Comparison of ENCODE assay signal across 12 cellular contexts in the genomic region with DNA sequence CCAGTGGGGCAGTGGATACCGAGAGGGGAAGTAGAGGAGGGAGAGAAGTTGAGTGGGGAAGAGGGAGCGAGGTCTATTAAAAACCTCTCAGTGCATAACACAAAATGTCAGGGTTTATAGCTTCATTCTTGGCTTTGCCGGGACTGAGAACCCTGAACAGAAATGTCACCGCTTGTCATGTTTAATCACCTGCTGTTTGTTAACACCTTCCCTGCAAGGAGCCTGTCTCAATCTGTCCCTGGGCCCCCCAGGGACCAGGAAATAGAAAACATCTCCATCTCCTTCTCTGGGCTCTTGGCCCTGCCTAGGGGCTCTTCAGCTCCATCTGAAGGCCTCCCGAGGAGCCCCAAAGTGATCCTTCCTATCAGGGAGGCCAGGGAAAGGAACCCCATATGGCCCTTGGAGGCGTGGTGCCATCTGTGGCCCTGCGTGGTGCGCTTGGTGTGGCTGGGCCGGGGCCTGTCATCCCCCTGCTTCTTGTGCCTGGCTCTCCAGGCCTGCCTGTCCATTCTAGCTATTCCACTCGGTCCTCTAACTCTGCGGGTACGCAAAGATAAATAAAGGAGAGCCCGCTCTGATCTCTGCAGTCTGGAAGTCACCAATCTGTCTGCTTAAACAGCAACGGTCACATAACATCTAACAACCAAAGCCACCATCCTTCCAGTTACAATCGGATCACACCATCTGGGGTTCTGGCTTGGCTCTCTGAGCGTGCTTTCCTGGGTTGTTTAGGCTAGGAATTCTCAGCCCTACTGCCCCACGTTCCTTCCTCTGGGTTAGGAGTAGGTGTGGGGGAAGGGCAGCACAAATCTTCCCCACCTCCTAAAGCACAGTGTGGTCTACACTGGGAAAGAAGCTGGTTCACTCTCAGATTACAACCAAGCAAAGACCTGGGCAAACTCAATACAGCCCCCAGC.
DNase-seq lines count a peak whose midpoint lies in the region; ATAC-seq and TF ChIP-seq lines count a peak whose summit lies in the region.
"Had no signal": no experiment of that assay in that cellular context is flagged by ENCODE, and none has a peak within 500 bp of the region (broad histone marks: within the 10 kb centered on the region; RNA-seq: fewer than 3 reads in every experiment).

No MANE protein-coding gene starts in this region.

- TF ChIP-seq CTCF in glutamatergic neuron (IDR thresholded peaks at IDR 0.05; ENCODE audit: partially characterized antibody, unreplicated experiment), result no peak

- DNase-seq in DMS153 treated with DMSO at 0.1 percent for 48 hours (lab: John Stamatoyannopoulos, UW; ENCODE audit: unreplicated experiment), result peak; percentile 55
- DNase-seq in NCI-H345 (lab: John Stamatoyannopoulos, UW), result peak; percentile 44
- no peak for DNase-seq in glutamatergic neuron
- peak; percentile 56 for DNase-seq in retina
- DNase-seq in CD1c-positive myeloid dendritic cell (ENCODE audit: extremely low spot score), result no peak
- no peak for DNase-seq in activated naive CD4-positive, alpha-beta T cell treated with anti-CD3 and anti-CD28 coated beads for 36 hours
- DNase-seq in germinal center (ENCODE audit: low spot score), result no peak
- DNase-seq: dermis blood vessel endothelial cell, NCI-H1436 treated with DMSO at 0.1 percent for 48 hours had no signal

- no peaks in the 10 kb centered on the region for H3K36me3 Mint-ChIP-seq in glutamatergic neuron (ENCODE audit: unreplicated experiment)
- H3K36me3 Mint-ChIP-seq in activated naive CD4-positive, alpha-beta T cell treated with anti-CD3 and anti-CD28 coated beads for 36 hours (ENCODE audit: low read depth), result no peaks in the 10 kb centered on the region
- H3K36me3 Mint-ChIP-seq: activated naive CD8-positive, alpha-beta T cell had no signal

- CTCF ChIA-PET in activated naive CD4-positive, alpha-beta T cell treated with anti-CD3 and anti-CD28 coated beads for 36 hours (lab: Charles Lee), result interaction anchor here (0.6 kb wide), 1 partner anchor 387 kb away, joined by 3 read pairs; no protein-coding TSS in a partner anchor

- intact Hi-C loops in activated naive CD4-positive, alpha-beta T cell treated with anti-CD3 and anti-CD28 coated beads for 36 hours (cut with micrococcal nuclease), result no loop called here

- H3K4me3 Mint-ChIP-seq in glutamatergic neuron (ENCODE audit: unreplicated experiment), result peak overlapping the region; percentile 67
- no peak overlapping the region for H3K4me3 Mint-ChIP-seq in activated naive CD4-positive, alpha-beta T cell treated with anti-CD3 and anti-CD28 coated beads for 36 hours
- H3K4me3 Mint-ChIP-seq: activated naive CD8-positive, alpha-beta T cell; T-helper 2 cell treated with Interferon-gamma antibody and Interleukin-4, amounts not matched to agents 5 μg/mL and 100 μg/mL, for 36 hours had no signal

- peaks cover 52% of the 10 kb centered on the region for H3K4me1 Mint-ChIP-seq in glutamatergic neuron (ENCODE audit: low read depth, unreplicated experiment)
- no peaks in the 10 kb centered on the region for H3K4me1 Mint-ChIP-seq in activated naive CD4-positive, alpha-beta T cell treated with anti-CD3 and anti-CD28 coated beads for 36 hours (ENCODE audit: low read depth)

- peak overlapping the region; percentile 88 for H3K27ac Mint-ChIP-seq in glutamatergic neuron (ENCODE audit: unreplicated experiment)
- H3K27ac Mint-ChIP-seq in activated naive CD4-positive, alpha-beta T cell treated with anti-CD3 and anti-CD28 coated beads for 36 hours, result no peak overlapping the region
- H3K27ac Mint-ChIP-seq: activated naive CD8-positive, alpha-beta T cell; T-helper 2 cell treated with Interferon-gamma antibody and Interleukin-4, amounts not matched to agents 5 μg/mL and 100 μg/mL, for 36 hours had no signal

- peaks cover 2% of the 10 kb centered on the region for H3K9me3 Mint-ChIP-seq in glutamatergic neuron (ENCODE audit: unreplicated experiment)
- no peaks in the 10 kb centered on the region for H3K9me3 Mint-ChIP-seq in activated naive CD4-positive, alpha-beta T cell treated with anti-CD3 and anti-CD28 coated beads for 36 hours
- H3K9me3 Mint-ChIP-seq: T-helper 2 cell treated with Interferon-gamma antibody and Interleukin-4, amounts not matched to agents 5 μg/mL and 100 μg/mL, for 36 hours had no signal

- H3K27me3 Mint-ChIP-seq in glutamatergic neuron (ENCODE audit: unreplicated experiment), result peaks cover 12% of the 10 kb centered on the region
- H3K27me3 Mint-ChIP-seq in activated naive CD4-positive, alpha-beta T cell treated with anti-CD3 and anti-CD28 coated beads for 36 hours (ENCODE audit: low read depth), result no peaks in the 10 kb centered on the region
- H3K27me3 Mint-ChIP-seq: activated naive CD8-positive, alpha-beta T cell had no signal

- ATAC-seq in GM18870 (IDR thresholded peaks at IDR 0.05; ENCODE audit: unreplicated experiment), result no peak

Comparison
In these comparisons a context has a peak if more than half of its experiments do, and no peak if none do; other contexts are left out.
1. DNase-seq: peak in DMS153 treated with DMSO at 0.1 percent for 48 hours (single experiment), NCI-H345 (single experiment) and retina (single experiment); none in glutamatergic neuron (single experiment), CD1c-positive myeloid dendritic cell (single experiment), activated naive CD4-positive, alpha-beta T cell treated with anti-CD3 and anti-CD28 coated beads for 36 hours (single experiment) and germinal center (single experiment).